In genomic region chr2:201108341-201108740, GRCh38 we compare ENCODE assay signal across 28 cellular contexts.
"Had no signal": no experiment of that assay in that cellular context is flagged by ENCODE, and none has a peak within 500 bp of the region (broad histone marks: within the 10 kb centered on the region; RNA-seq: fewer than 3 reads in every experiment).

No MANE protein-coding gene starts in this region.

- DNase-seq: activated B cell treated with CpG ODN at 0.5 μM for 24 hours; activated CD4-positive, alpha-beta T cell treated with anti-CD3 and anti-CD28 coated beads for 48 hours; activated CD4-positive, alpha-beta T cell treated with anti-CD3 and anti-CD28 coated beads, Interleukin-2, amount 50 U/mL, for 1 hour; activated CD4-positive, alpha-beta T cell treated with anti-CD3 and anti-CD28 coated beads, Interleukin-2, amount 50 U/mL, for 48 hours; activated CD8-positive, alpha-beta memory T cell treated with anti-CD3 and anti-CD28 coated beads for 24 hours; activated CD8-positive, alpha-beta T cell treated with anti-CD3 and anti-CD28 coated beads for 36 hours; activated effector memory CD4-positive, alpha-beta T cell treated with Interleukin-2 at 50 U/mL for 16 hours; activated gamma-delta T cell treated with Interleukin-2 at 50 U/mL for 16 hours; activated naive CD4-positive, alpha-beta T cell treated with anti-CD3 and anti-CD28 coated beads, Interleukin-2, amount 50 U/mL, for 16 hours; activated naive CD4-positive, alpha-beta T cell treated with Interleukin-2 at 50 U/mL for 16 hours; activated T-cell treated with anti-CD3 and anti-CD28 coated beads, Interleukin-2, amount 50 U/mL, for 4 hours; amniotic stem cell; anterior cingulate cortex; caudate nucleus; cerebellar nuclear complex; dorsolateral prefrontal cortex; effector memory CD4-positive, alpha-beta T cell; endodermal cell; foreskin fibroblast; glutamatergic neuron; heart left ventricle; T-helper 1 cell; T-helper 17 cell; T1000; WERI-Rb-1 had no signal

- ATAC-seq: activated CD4-positive, CD25-positive, alpha-beta regulatory T cell treated with anti-CD3 and anti-CD28 coated beads, Interleukin-2, amount 50 U/mL, for 24 hours; activated CD8-positive, alpha-beta T cell treated with anti-CD3 and anti-CD28 coated beads for 36 hours; activated T-cell treated with anti-CD3 and anti-CD28 coated beads, Interleukin-2, amount 50 U/mL, for 4 hours; activated T-helper 17 cell treated with anti-CD3 and anti-CD28 coated beads, Interleukin-2, amount 50 U/mL, for 72 hours; esophagus mucosa; heart left ventricle; T-helper 17 cell had no signal
